Comparison of ENCODE assay signal across 7 cellular contexts in the genomic region with DNA sequence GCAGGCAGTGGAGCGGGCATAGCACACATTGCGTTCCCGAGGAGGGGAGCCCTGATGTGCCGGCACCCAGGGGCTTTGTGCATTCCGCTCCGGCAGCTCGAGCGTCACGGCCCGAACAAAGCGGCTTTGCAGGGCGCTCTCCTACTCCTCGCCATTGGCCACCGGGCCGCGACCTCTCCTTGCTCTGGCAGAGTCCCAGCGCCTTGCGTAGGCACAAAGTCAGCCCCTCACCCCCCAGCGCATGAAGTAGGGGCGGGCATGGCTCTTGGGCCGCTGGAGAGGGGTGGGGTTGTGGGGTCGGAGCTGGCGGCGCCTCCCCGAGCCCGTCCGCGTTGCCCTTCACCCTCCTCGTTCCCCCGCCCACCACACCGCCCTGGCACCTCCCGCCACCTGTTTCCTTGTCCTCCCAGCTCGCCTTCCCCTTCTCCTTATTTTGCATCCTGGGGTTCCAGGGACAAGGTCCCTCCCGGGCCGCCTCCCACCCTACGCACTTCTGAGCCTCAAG. TPM values are rescaled to one million over a fixed set of nuclear protein-coding genes. Genes with fewer than 3 reads are reported as not detected.
DNase-seq lines count a peak whose midpoint lies in the region; ATAC-seq and TF ChIP-seq lines count a peak whose summit lies in the region.

No MANE protein-coding gene starts in this region.

- H3K36me3 ChIP-seq in HEK293 (ENCODE audit: control insufficient read depth in 2 of 2, insufficient read depth in 1 of 2, low read length in 2 of 2), result peaks cover 4 to 20% of the 10 kb centered on the region in 2 experiments

- TF ChIP-seq CTCF in HEK293 (tag by site-specific recombination; IDR thresholded peaks at IDR 0.05), result no peak
- no peak for TF ChIP-seq CTCF in RWPE1 (conservative IDR thresholded peaks at IDR 0.05; ENCODE audit: low read depth)
- no peak for TF ChIP-seq CTCF in progenitor cell of endocrine pancreas (IDR thresholded peaks at IDR 0.05; ENCODE audit: unreplicated experiment)

- intact Hi-C loops in right cardiac atrium (cut with DNase I), result loop anchor here in 2 of 4 donors (10.0 kb wide), 2 partner anchors 85 to 105 kb away; partner anchors contain the start of gene CDPF1 (in 1 of the 2)

- H3K27ac ChIP-seq in HEK293 (ENCODE audit: extremely low read depth, low read depth, low read length) (no peak overlapping the region), RWPE1 (peak overlapping the region; percentile 62), adipose tissue (ENCODE audit: low read depth, low read length) (peak overlapping the region; percentile 33), right cardiac atrium (ENCODE audit: low read length) (peak overlapping the region; percentile 94)

- peaks cover 7% of the 10 kb centered on the region for H3K4me1 ChIP-seq in HEK293 (ENCODE audit: control insufficient read depth, insufficient read depth, low read length)
- H3K4me1 ChIP-seq in right cardiac atrium (ENCODE audit: control insufficient read depth, insufficient read depth, low read length), result peaks cover 6% of the 10 kb centered on the region

- peak overlapping the region; percentile 82 for H3K4me3 Mint-ChIP-seq in progenitor cell of endocrine pancreas (ENCODE audit: low read depth)

- no peak for TF ChIP-seq POLR2A in GM18505 (IDR thresholded peaks at IDR 0.05; ENCODE audit: borderline replicate concordance, extremely low read depth, insufficient read depth, insufficient read length)

- POLR2A ChIA-PET in HEK293 (lab: Yijun Ruan, JAX) (interaction anchor here (0.6 kb wide), 1 partner anchor 92 kb away, joined by 5 read pairs; no protein-coding TSS in a partner anchor), RWPE1 (lab: Yijun Ruan, JAX; ENCODE audit: low non-redundant PET) (no interaction called here)

- H3K9me3 ChIP-seq in HEK293 (ENCODE audit: control insufficient read depth, insufficient read depth, low read depth, low read length) (no peaks in the 10 kb centered on the region), right cardiac atrium (ENCODE audit: control insufficient read depth, low read length) (no peaks in the 10 kb centered on the region)

- H3K4me3 ChIP-seq in HEK293 (ENCODE audit: low read depth, low read length), result peak overlapping the region; percentile 72
- H3K4me3 ChIP-seq in right cardiac atrium (ENCODE audit: low read length), result peak overlapping the region; percentile 99

- peaks cover 3% of the 10 kb centered on the region for H3K36me3 Mint-ChIP-seq in progenitor cell of endocrine pancreas (ENCODE audit: insufficient read depth)

- CTCF ChIA-PET in HEK293 (lab: Yijun Ruan, JAX) (interaction anchor here (0.7 to 1.5 kb wide), 3 partner anchors 25 to 187 kb away, joined by 3 to 5 read pairs (median 3); no protein-coding TSS in a partner anchor), RWPE1 (lab: Yijun Ruan, JAX) (no interaction called here)

- no peaks in the 10 kb centered on the region for H3K9me3 Mint-ChIP-seq in progenitor cell of endocrine pancreas (ENCODE audit: low read depth)

- H3K27ac Mint-ChIP-seq in progenitor cell of endocrine pancreas, result peak overlapping the region; percentile 84

- ATAC-seq in right cardiac atrium (peak; percentile 43 to 50), HG03520 (IDR thresholded peaks at IDR 0.05; ENCODE audit: unreplicated experiment) (no peak), GM18505 (IDR thresholded peaks at IDR 0.05; ENCODE audit: unreplicated experiment) (no peak)

- DNase-seq in RWPE1 (ENCODE audit: low spot score), result no peak
- peak; percentile 67 to 89 (median 88) for DNase-seq in right cardiac atrium
- DNase-seq in progenitor cell of endocrine pancreas (ENCODE audit: low spot score, unreplicated experiment), result no peak

- peaks cover 9% of the 10 kb centered on the region for H3K4me1 Mint-ChIP-seq in progenitor cell of endocrine pancreas (ENCODE audit: low read depth)

- no peaks in the 10 kb centered on the region for H3K27me3 ChIP-seq in right cardiac atrium (ENCODE audit: control insufficient read depth, insufficient read depth)

- peaks cover 41% of the 10 kb centered on the region for H3K27me3 Mint-ChIP-seq in progenitor cell of endocrine pancreas

- 0 to 3% (median 0%) methylated on average over 26 to 36 of the region's 36 CpGs for WGBS in adipose tissue, 3 donors
- WGBS in right cardiac atrium, result under 1% methylated on average over 36 of the region's 36 CpGs

TF ChIP-seq in HEK293, 187 proteins besides CTCF, POLR2A, EP300 and RAD21 (continues in another document):
- TF ChIP-seq ZNF658 (tag by site-specific recombination; IDR thresholded peaks at IDR 0.05), result no peak
- peak; percentile 34 for TF ChIP-seq ZNF335 (tag by site-specific recombination; conservative IDR thresholded peaks at IDR 0.05)
- no peak for TF ChIP-seq ZBTB6 (tag by site-specific recombination; IDR thresholded peaks at IDR 0.05)
- TF ChIP-seq KLF16 (tag by site-specific recombination; IDR thresholded peaks at IDR 0.05), result no peak
- no peak for TF ChIP-seq ZBTB21 (tag by site-specific recombination; IDR thresholded peaks at IDR 0.05)
- TF ChIP-seq ZNF423 (tag by site-specific recombination; IDR thresholded peaks at IDR 0.05), result no peak
- TF ChIP-seq ZFP3 (tag by site-specific recombination; IDR thresholded peaks at IDR 0.05; ENCODE audit: low read depth), result no peak
- TF ChIP-seq, protein P1, sequence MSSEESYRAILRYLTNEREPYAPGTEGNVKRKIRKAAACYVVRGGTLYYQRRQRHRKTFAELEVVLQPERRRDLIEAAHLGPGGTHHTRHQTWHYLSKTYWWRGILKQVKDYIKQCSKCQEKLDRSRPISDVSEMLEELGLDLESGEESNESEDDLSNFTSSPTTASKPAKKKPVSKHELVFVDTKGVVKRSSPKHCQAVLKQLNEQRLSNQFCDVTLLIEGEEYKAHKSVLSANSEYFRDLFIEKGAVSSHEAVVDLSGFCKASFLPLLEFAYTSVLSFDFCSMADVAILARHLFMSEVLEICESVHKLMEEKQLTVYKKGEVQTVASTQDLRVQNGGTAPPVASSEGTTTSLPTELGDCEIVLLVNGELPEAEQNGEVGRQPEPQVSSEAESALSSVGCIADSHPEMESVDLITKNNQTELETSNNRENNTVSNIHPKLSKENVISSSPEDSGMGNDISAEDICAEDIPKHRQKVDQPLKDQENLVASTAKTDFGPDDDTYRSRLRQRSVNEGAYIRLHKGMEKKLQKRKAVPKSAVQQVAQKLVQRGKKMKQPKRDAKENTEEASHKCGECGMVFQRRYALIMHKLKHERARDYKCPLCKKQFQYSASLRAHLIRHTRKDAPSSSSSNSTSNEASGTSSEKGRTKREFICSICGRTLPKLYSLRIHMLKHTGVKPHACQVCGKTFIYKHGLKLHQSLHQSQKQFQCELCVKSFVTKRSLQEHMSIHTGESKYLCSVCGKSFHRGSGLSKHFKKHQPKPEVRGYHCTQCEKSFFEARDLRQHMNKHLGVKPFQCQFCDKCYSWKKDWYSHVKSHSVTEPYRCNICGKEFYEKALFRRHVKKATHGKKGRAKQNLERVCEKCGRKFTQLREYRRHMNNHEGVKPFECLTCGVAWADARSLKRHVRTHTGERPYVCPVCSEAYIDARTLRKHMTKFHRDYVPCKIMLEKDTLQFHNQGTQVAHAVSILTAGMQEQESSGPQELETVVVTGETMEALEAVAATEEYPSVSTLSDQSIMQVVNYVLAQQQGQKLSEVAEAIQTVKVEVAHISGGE (tag by site-specific recombination; conservative IDR thresholded peaks at IDR 0.05; ENCODE audit: low read depth), result no peak; the same call in 1 of the 2 replicates
- TF ChIP-seq ZNF239 (tag by site-specific recombination; IDR thresholded peaks at IDR 0.05), result no peak
- TF ChIP-seq SP2 (tag by site-specific recombination; IDR thresholded peaks at IDR 0.05), result no peak
- TF ChIP-seq YY2 (tag by site-specific recombination; IDR thresholded peaks at IDR 0.05), result no peak
- TF ChIP-seq ZNF26 (tag by site-specific recombination; IDR thresholded peaks at IDR 0.05), result no peak
- peak; percentile 86; the same call in 1 of the 2 replicates for TF ChIP-seq ZBTB20 (tag by site-specific recombination; IDR thresholded peaks at IDR 0.05)
- 0 out of 2 replicates have a peak, but pooled peaks have one; percentile 25 for TF ChIP-seq EGR2 (tag by site-specific recombination; IDR thresholded peaks at IDR 0.05; ENCODE audit: low read depth)
- TF ChIP-seq ZNF121 (tag by site-specific recombination; IDR thresholded peaks at IDR 0.05), result no peak
- TF ChIP-seq ZFHX2 (tag by site-specific recombination; conservative IDR thresholded peaks at IDR 0.05), result 0 out of 2 replicates have a peak, but pooled peaks have one; percentile 15
- no peak for TF ChIP-seq ZNF560 (tag by site-specific recombination; IDR thresholded peaks at IDR 0.05; ENCODE audit: borderline replicate concordance)
- TF ChIP-seq KLF9 (tag by site-specific recombination; IDR thresholded peaks at IDR 0.05; ENCODE audit: low read depth), result no peak

RNA-seq across cellular contexts. Expression of gene PPARA, which starts 0.8 kb away (rescaled TPM):
- polyA plus RNA-seq in adipose tissue, result 10 to 100 TPM in 1 of 3 donors, 1 to 10 TPM in 2; 7.2 to 15.4 (median 8.2) TPM
- 10 to 100 TPM; 63.6 to 85.2 (median 72.7) TPM for total RNA-seq in right cardiac atrium
- polyA plus RNA-seq in right cardiac atrium, result 22.9 TPM
- 33.5 and 33.6 TPM in 2 replicates for total RNA-seq in progenitor cell of endocrine pancreas

Comparison
In these comparisons a context has a peak if more than half of its experiments do, and no peak if none do; other contexts are left out.
1. DNase-seq: peak in right cardiac atrium (3 of 3); none in RWPE1 (single experiment) and progenitor cell of endocrine pancreas (single experiment).
2. ATAC-seq: peak in right cardiac atrium (2 of 2); none in HG03520 (single experiment) and GM18505 (single experiment).